8 cellular contexts compared by ENCODE assay signal in the genomic region with DNA sequence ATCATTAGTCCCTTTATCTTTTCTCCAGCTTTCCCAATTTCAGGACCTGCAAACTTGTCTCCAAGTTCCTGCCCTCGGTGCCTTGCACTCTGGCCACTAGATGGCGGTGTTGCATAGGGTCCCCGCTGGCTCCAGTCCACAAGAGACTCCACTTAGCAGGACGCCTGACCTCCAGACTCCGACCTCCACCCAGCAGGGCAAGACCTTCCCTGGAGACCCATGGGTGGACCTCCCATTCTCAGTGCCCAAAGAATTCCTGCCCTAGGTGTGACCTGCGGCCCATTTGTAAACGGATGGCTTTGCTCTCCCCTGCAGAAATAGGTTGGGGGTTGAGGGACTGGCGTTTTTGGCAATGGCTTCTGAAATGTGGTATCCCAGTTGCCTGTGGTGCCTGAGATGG.
DNase-seq lines count a peak whose midpoint lies in the region; ATAC-seq and TF ChIP-seq lines count a peak whose summit lies in the region.

No MANE protein-coding gene starts in this region.

- H3K36me3 ChIP-seq in GM06990 (ENCODE audit: control insufficient read depth, insufficient read depth, low read length), result no peaks in the 10 kb centered on the region
- no peaks in the 10 kb centered on the region for H3K36me3 ChIP-seq in prostate gland
- H3K36me3 ChIP-seq in uterus, result no peaks in the 10 kb centered on the region

- peak; percentile 72 to 79 for ATAC-seq in activated naive CD4-positive, alpha-beta T cell treated with anti-CD3 and anti-CD28 coated beads, Interleukin-2, amount 50 U/mL, for 72 hours
- ATAC-seq in Right ventricle myocardium inferior, result peak; percentile 82
- no peak for ATAC-seq in HG03354 (IDR thresholded peaks at IDR 0.05; ENCODE audit: poor library complexity, severe bottlenecking, unreplicated experiment)

- H3K4me1 ChIP-seq in prostate gland (replicated peaks) (no peaks in the 10 kb centered on the region), uterus (peaks cover 0 to 6% of the 10 kb centered on the region in 2 donors)

- peak; percentile 57 for DNase-seq in GM06990 (ENCODE audit: extremely low read depth, insufficient read length)
- DNase-seq in LHCN-M2 (ENCODE audit: low read depth), result peak; percentile 66
- peak; percentile 51 to 67 for DNase-seq in SW 1271 (lab: John Stamatoyannopoulos, UW)
- DNase-seq in activated naive CD4-positive, alpha-beta T cell treated with anti-CD3 and anti-CD28 coated beads, Interleukin-2, amount 50 U/mL, for 72 hours (ENCODE audit: low spot score in 2 of 2), result peak; percentile 75 to 76
- DNase-seq in Right ventricle myocardium inferior (ENCODE audit: missing footprints), result peak; percentile 90
- peak; percentile 77 for DNase-seq in prostate gland (ENCODE audit: low spot score)
- DNase-seq in uterus, result peak; percentile 85

- H3K4me3 ChIP-seq in GM06990 (replicated peaks; ENCODE audit: low read depth, low read length), result no peak overlapping the region
- H3K4me3 ChIP-seq in prostate gland, result no peak overlapping the region
- H3K4me3 ChIP-seq in uterus, result no peak overlapping the region

- no peak overlapping the region for H3K27ac Mint-ChIP-seq in activated naive CD4-positive, alpha-beta T cell treated with anti-CD3 and anti-CD28 coated beads, Interleukin-2, amount 50 U/mL, for 72 hours

- TF ChIP-seq CTCF in GM06990 (IDR thresholded peaks at IDR 0.05; ENCODE audit: insufficient read depth, low read length, poor library complexity, severe bottlenecking) (peak; percentile 95), prostate gland (IDR thresholded peaks at IDR 0.05) (peak; percentile 95 to 99 (median 96)), uterus (IDR thresholded peaks at IDR 0.05) (peak; percentile 92 to 99 (median 94))

- no peak for TF ChIP-seq POLR2A in prostate gland (IDR thresholded peaks at IDR 0.05)
- TF ChIP-seq POLR2A in uterus (IDR thresholded peaks at IDR 0.05), result no peak

- H3K27me3 ChIP-seq in GM06990 (replicated peaks; ENCODE audit: control insufficient read depth, insufficient read depth, low read length) (no peaks in the 10 kb centered on the region; the same call in 1 of the 2 replicates), prostate gland (replicated peaks; ENCODE audit: insufficient read depth) (no peaks in the 10 kb centered on the region), uterus (no peaks in the 10 kb centered on the region)

- no peaks in the 10 kb centered on the region for H3K36me3 Mint-ChIP-seq in activated naive CD4-positive, alpha-beta T cell treated with anti-CD3 and anti-CD28 coated beads, Interleukin-2, amount 50 U/mL, for 72 hours

- H3K9me3 ChIP-seq in prostate gland (no peaks in the 10 kb centered on the region), uterus (no peaks in the 10 kb centered on the region)

- 25% methylated on average over 8 of the region's 8 CpGs for WGBS in prostate gland

- intact Hi-C loops in Right ventricle myocardium inferior (cut with DNase I) (loop anchor here (1.0 to 10.0 kb wide), 6 partner anchors 56 to 364 kb away; partner anchors contain the start of gene SLC6A6), prostate gland (cut with DNase I) (loop anchor here (2.0 to 10.0 kb wide), 3 partner anchors 59 to 206 kb away; no protein-coding TSS in a partner anchor), uterus (cut with DNase I; ENCODE audit: low total_unique reads) (loop anchor here (5.0 kb wide), 1 partner anchor 206 kb away; no protein-coding TSS in a partner anchor)

- H3K9me3 Mint-ChIP-seq in activated naive CD4-positive, alpha-beta T cell treated with anti-CD3 and anti-CD28 coated beads, Interleukin-2, amount 50 U/mL, for 72 hours, result no peaks in the 10 kb centered on the region

- H3K27ac ChIP-seq in prostate gland, result no peak overlapping the region
- H3K27ac ChIP-seq in uterus, result no peak overlapping the region
